In the genomic region with DNA sequence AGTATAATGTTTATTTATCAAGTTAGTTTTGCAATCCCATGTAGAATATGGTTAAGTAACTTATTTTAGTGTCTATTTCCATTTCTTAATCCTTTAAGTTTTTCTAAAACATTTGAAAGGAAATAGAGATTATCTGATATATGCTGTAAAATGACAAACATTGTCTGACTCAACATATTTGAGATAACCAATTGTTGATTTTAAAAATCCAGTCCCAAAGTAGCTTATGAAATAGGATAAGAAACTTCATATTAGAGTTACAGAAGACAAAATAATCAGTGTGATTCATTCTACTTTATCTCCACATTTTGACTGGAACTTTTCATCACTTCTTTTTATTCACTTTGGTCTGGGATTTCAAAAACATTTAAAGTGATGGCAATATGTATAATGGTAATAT, we compare ENCODE assay signal across 20 cellular contexts.
"Had no signal": no experiment of that assay in that cellular context is flagged by ENCODE, and none has a peak within 500 bp of the region (broad histone marks: within the 10 kb centered on the region; RNA-seq: fewer than 3 reads in every experiment).

No MANE protein-coding gene starts in this region.

- ATAC-seq: left lobe of liver; natural killer cell treated with Interleukin-12 subunit alpha and Interleukin-12 subunit beta and Interleukin-15 and Interleukin-18, amount 100 ng/mL, for 72 hours; psoas muscle; sciatic nerve; stimulated activated naive CD8-positive, alpha-beta T cell treated with anti-CD3 and anti-CD28 coated beads, Interleukin-15, Interleukin-2, amounts not matched to agents 100 U/mL and 50 U/mL, for 24 hours; upper lobe of right lung had no signal

- H3K27ac Mint-ChIP-seq: activated naive CD8-positive, alpha-beta T cell; immature natural killer cell; natural killer cell treated with Interleukin-12 subunit alpha and Interleukin-12 subunit beta and Interleukin-15 and Interleukin-18, amount 100 ng/mL, for 72 hours; T-helper 2 cell treated with Interferon-gamma antibody and Interleukin-4, amounts not matched to agents 5 μg/mL and 100 μg/mL, for 36 hours had no signal

- H3K36me3 ChIP-seq: upper lobe of right lung had no signal

- H3K9me3 ChIP-seq: psoas muscle, upper lobe of right lung had no signal

- H3K27ac ChIP-seq: psoas muscle, upper lobe of right lung had no signal

- H3K4me3 Mint-ChIP-seq: activated naive CD8-positive, alpha-beta T cell; immature natural killer cell; natural killer cell treated with Interleukin-12 subunit alpha and Interleukin-12 subunit beta and Interleukin-15 and Interleukin-18, amount 100 ng/mL, for 72 hours; T-helper 2 cell treated with Interferon-gamma antibody and Interleukin-4, amounts not matched to agents 5 μg/mL and 100 μg/mL, for 36 hours had no signal

- H3K4me1 Mint-ChIP-seq: immature natural killer cell had no signal

- H3K9me3 Mint-ChIP-seq: natural killer cell treated with Interleukin-12 subunit alpha and Interleukin-12 subunit beta and Interleukin-15 and Interleukin-18, amount 100 ng/mL, for 72 hours; T-helper 2 cell treated with Interferon-gamma antibody and Interleukin-4, amounts not matched to agents 5 μg/mL and 100 μg/mL, for 36 hours had no signal

- H3K36me3 Mint-ChIP-seq: activated naive CD8-positive, alpha-beta T cell; immature natural killer cell; natural killer cell treated with Interleukin-12 subunit alpha and Interleukin-12 subunit beta and Interleukin-15 and Interleukin-18, amount 100 ng/mL, for 72 hours had no signal

- H3K4me1 ChIP-seq: psoas muscle, upper lobe of right lung had no signal

- H3K4me3 ChIP-seq: psoas muscle, upper lobe of right lung had no signal

- DNase-seq: activated CD4-positive, alpha-beta T cell treated with anti-CD3 and anti-CD28 coated beads for 1 hour; activated CD4-positive, alpha-beta T cell treated with anti-CD3 and anti-CD28 coated beads, Interleukin-2, amount 50 U/mL, for 48 hours; activated gamma-delta T cell; activated T-cell treated with anti-CD3 and anti-CD28 coated beads, Interleukin-2, amount 50 U/mL, for 48 hours; aorta; cortex of kidney; effector memory CD4-positive, alpha-beta T cell; immature natural killer cell; mammary epithelial cell; occipital lobe; psoas muscle; stimulated activated CD4-positive, alpha-beta T cell treated with anti-CD3 and anti-CD28 coated beads, Interleukin-2, amount 100 ng/mL, for 48 hours; stimulated activated naive CD8-positive, alpha-beta T cell treated with anti-CD3 and anti-CD28 coated beads, Interleukin-15, Interleukin-2, amounts not matched to agents 100 U/mL and 50 U/mL, for 24 hours; SW 1271; upper lobe of right lung had no signal
